ENCODE assay signal across 18 cellular contexts in the genomic region with DNA sequence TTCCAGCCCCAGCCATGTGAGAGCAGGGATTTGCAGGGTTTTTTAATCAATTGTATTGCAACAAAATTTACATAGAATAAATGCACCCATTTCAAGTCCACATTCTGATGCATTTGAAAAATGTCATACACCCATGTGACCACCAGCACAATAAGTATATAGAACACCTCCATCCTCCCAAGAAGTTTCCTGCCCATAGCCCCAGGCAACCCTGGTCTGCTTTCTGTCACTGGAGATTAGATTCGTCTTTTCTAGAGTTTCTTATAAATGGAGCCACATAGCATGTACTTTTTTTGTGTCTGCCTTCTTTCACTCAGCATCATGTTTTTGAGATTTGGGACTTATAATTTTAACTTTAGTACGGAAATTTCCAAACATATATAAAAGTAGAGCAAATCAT.
"Had no signal": no experiment of that assay in that cellular context is flagged by ENCODE, and none has a peak within 500 bp of the region (broad histone marks: within the 10 kb centered on the region; RNA-seq: fewer than 3 reads in every experiment).

No MANE protein-coding gene starts in this region.

- H3K4me3 ChIP-seq: heart left ventricle, mucosa of descending colon, psoas muscle, right lobe of liver, spleen, transverse colon, uterus had no signal

- H3K4me3 Mint-ChIP-seq: naive thymus-derived CD8-positive, alpha-beta T cell; stimulated activated memory B cell treated with anti-CD40 and anti-IgM and Interleukin-4, amounts not matched to agents 10 μg/mL and 1 μg/mL and 100 μg/mL, for 72 hours; stimulated activated naive CD8-positive, alpha-beta T cell treated with anti-CD3 and anti-CD28 coated beads, Interleukin-15, Interleukin-2, amounts not matched to agents 100 ng/mL and 50 ng/mL, for 24 hours had no signal

- H3K9me3 ChIP-seq: heart left ventricle, mucosa of descending colon, neutrophil, psoas muscle, right lobe of liver, spleen, transverse colon, uterus had no signal

- ATAC-seq: heart left ventricle; left lobe of liver; mucosa of descending colon; naive thymus-derived CD8-positive, alpha-beta T cell; psoas muscle; right lobe of liver; stimulated activated memory B cell treated with anti-CD40 and anti-IgM and Interleukin-4, amounts not matched to agents 10 μg/mL and 1 μg/mL and 100 μg/mL, for 72 hours had no signal

- H3K27me3 Mint-ChIP-seq: naive thymus-derived CD8-positive, alpha-beta T cell; stimulated activated memory B cell treated with anti-CD40 and anti-IgM and Interleukin-4, amounts not matched to agents 10 μg/mL and 1 μg/mL and 100 μg/mL, for 72 hours; stimulated activated naive CD8-positive, alpha-beta T cell treated with anti-CD3 and anti-CD28 coated beads, Interleukin-15, Interleukin-2, amounts not matched to agents 100 ng/mL and 50 ng/mL, for 24 hours had no signal

- H3K27me3 ChIP-seq: heart left ventricle, neutrophil, right lobe of liver, spleen, transverse colon, uterus had no signal

- H3K9me3 Mint-ChIP-seq: naive thymus-derived CD8-positive, alpha-beta T cell; stimulated activated memory B cell treated with anti-CD40 and anti-IgM and Interleukin-4, amounts not matched to agents 10 μg/mL and 1 μg/mL and 100 μg/mL, for 72 hours; stimulated activated naive CD8-positive, alpha-beta T cell treated with anti-CD3 and anti-CD28 coated beads, Interleukin-15, Interleukin-2, amounts not matched to agents 100 ng/mL and 50 ng/mL, for 24 hours had no signal

- H3K4me1 Mint-ChIP-seq: naive thymus-derived CD8-positive, alpha-beta T cell; stimulated activated memory B cell treated with anti-CD40 and anti-IgM and Interleukin-4, amounts not matched to agents 10 μg/mL and 1 μg/mL and 100 μg/mL, for 72 hours had no signal

- H3K27ac ChIP-seq: neutrophil, psoas muscle, right lobe of liver, uterus had no signal

- DNase-seq: foreskin melanocyte; heart left ventricle; hypothalamus; mucosa of descending colon; naive thymus-derived CD8-positive, alpha-beta T cell; psoas muscle; retina; spleen; stimulated activated CD4-positive, alpha-beta T cell treated with anti-CD3 and anti-CD28 coated beads, Interleukin-15, amount 100 ng/mL, for 24 hours; stimulated activated CD4-positive, alpha-beta T cell treated with anti-CD3 and anti-CD28 coated beads, Interleukin-1b, Interleukin-23, amount 100 ng/mL, for 48 hours; stimulated activated CD4-positive, alpha-beta T cell treated with anti-CD3 and anti-CD28 coated beads, Interleukin-4, amount 100 ng/mL, for 24 hours; transverse colon; uterus had no signal

- H3K4me1 ChIP-seq: psoas muscle, right lobe of liver, uterus had no signal

- H3K36me3 ChIP-seq: heart left ventricle, neutrophil, right lobe of liver, transverse colon, uterus had no signal

- H3K27ac Mint-ChIP-seq: naive thymus-derived CD8-positive, alpha-beta T cell; stimulated activated memory B cell treated with anti-CD40 and anti-IgM and Interleukin-4, amounts not matched to agents 10 μg/mL and 1 μg/mL and 100 μg/mL, for 72 hours; stimulated activated naive CD8-positive, alpha-beta T cell treated with anti-CD3 and anti-CD28 coated beads, Interleukin-15, Interleukin-2, amounts not matched to agents 100 ng/mL and 50 ng/mL, for 24 hours had no signal
